25 cellular contexts compared by ENCODE assay signal in genomic region chr13:56515441-56515840, GRCh38.
DNase-seq lines count a peak whose midpoint lies in the region; FAIRE-seq and TF ChIP-seq lines count a peak whose summit lies in the region.
"Had no signal": no experiment of that assay in that cellular context is flagged by ENCODE, and none has a peak within 500 bp of the region (broad histone marks: within the 10 kb centered on the region; RNA-seq: fewer than 3 reads in every experiment).

No MANE protein-coding gene starts in this region.

- intact Hi-C loops in esophagus muscularis mucosa (cut with DNase I) = no loop called here

- no peak overlapping the region for H4K8ac ChIP-seq in mesenchymal stem cell (ENCODE audit: low read length)

- no peak overlapping the region for H2BK120ac ChIP-seq in mesenchymal stem cell (ENCODE audit: low read depth, low read length)

- no peak overlapping the region for H4K91ac ChIP-seq in mesenchymal stem cell (ENCODE audit: low read length)

- H3K4me2 ChIP-seq in mesenchymal stem cell (ENCODE audit: low read length, poor library complexity, severe bottlenecking) = no peak overlapping the region
- H3K4me2 ChIP-seq: BLaER1 treated with 17β-estradiol and CSF1 and Interleukin-3, amounts not matched to agents 10 nM and 100 nM had no signal

- H3K9ac ChIP-seq in mesenchymal stem cell (ENCODE audit: low read length) = no peak overlapping the region
- H3K9ac ChIP-seq: BLaER1 treated with 17β-estradiol and CSF1 and Interleukin-3, amounts not matched to agents 10 nM and 100 nM; GM23248 had no signal

- TF ChIP-seq CTCF in bronchial epithelial cell (IDR thresholded peaks at IDR 0.05; ENCODE audit: insufficient read depth, low read length, severe bottlenecking) (no peak), esophagus muscularis mucosa (IDR thresholded peaks at IDR 0.05) (no peak)

- H3K4me3 ChIP-seq in bronchial epithelial cell (ENCODE audit: low read depth, low read length) (no peak overlapping the region), mesenchymal stem cell (ENCODE audit: insufficient read depth in 1 of 2, low read depth in 1 of 2, low read length in 2 of 2) (no peak overlapping the region), esophagus muscularis mucosa (no peak overlapping the region)
- H3K4me3 ChIP-seq: BLaER1 treated with 17β-estradiol and CSF1 and Interleukin-3, amounts not matched to agents 10 nM and 100 nM; GM23248 had no signal

- no peak overlapping the region for H2BK12ac ChIP-seq in mesenchymal stem cell (ENCODE audit: low read length in 2 of 2)

- WGBS in mesenchymal stem cell = no CpG with 5 or more reads among the region's 1 CpG
- 77% methylated on average over 1 of the region's 1 CpG for WGBS in esophagus muscularis mucosa

- H3K79me1 ChIP-seq in mesenchymal stem cell (replicated peaks; ENCODE audit: low read length, poor library complexity, severe bottlenecking) = no peaks in the 10 kb centered on the region

- no peak for FAIRE-seq in bronchial epithelial cell (lab: Jason Lieb, UNC)
- FAIRE-seq: A204.1, D721Med, G401.6, GM12892, H1 had no signal

- H2BK5ac ChIP-seq in mesenchymal stem cell (ENCODE audit: low read depth, low read length, poor library complexity, severe bottlenecking) = no peak overlapping the region

- H2AK5ac ChIP-seq in mesenchymal stem cell (ENCODE audit: low read length, severe bottlenecking) = no peak overlapping the region

- H2AFZ ChIP-seq in mesenchymal stem cell (ENCODE audit: low read depth, low read length) = no peak overlapping the region
- H2AFZ ChIP-seq: GM23248 had no signal

- H3K4me1 ChIP-seq in mesenchymal stem cell (ENCODE audit: control insufficient read depth, insufficient read depth, low read depth, low read length) (no peaks in the 10 kb centered on the region), esophagus muscularis mucosa (no peaks in the 10 kb centered on the region)
- H3K4me1 ChIP-seq: BE2C; BLaER1 treated with 17β-estradiol and CSF1 and Interleukin-3, amounts not matched to agents 10 nM and 100 nM had no signal

- no peaks in the 10 kb centered on the region for H3K27me3 ChIP-seq in bronchial epithelial cell (ENCODE audit: control insufficient read depth, insufficient read depth, low read length)
- H3K27me3 ChIP-seq in mesenchymal stem cell (ENCODE audit: control insufficient read depth in 1 of 2, insufficient read depth in 1 of 2, low read length in 2 of 2) = no peaks in the 10 kb centered on the region
- H3K27me3 ChIP-seq in esophagus muscularis mucosa = no peaks in the 10 kb centered on the region
- H3K27me3 ChIP-seq: BE2C; BLaER1 treated with 17β-estradiol and CSF1 and Interleukin-3, amounts not matched to agents 10 nM and 100 nM had no signal

- H3K18ac ChIP-seq in mesenchymal stem cell (ENCODE audit: low read depth in 1 of 2, low read length in 2 of 2) = no peak overlapping the region

- no peak for TF ChIP-seq POLR2A in esophagus muscularis mucosa (IDR thresholded peaks at IDR 0.05; ENCODE audit: low read depth)

- DNase-seq in DMS 273 (lab: John Stamatoyannopoulos, UW; ENCODE audit: unreplicated experiment) (peak; percentile 0), DMS 273 treated with DMSO at 0.1 percent for 48 hours (lab: John Stamatoyannopoulos, UW) (no peak), NCI-H748 (lab: John Stamatoyannopoulos, UW; ENCODE audit: unreplicated experiment) (peak; percentile 36), NCI-H748 treated with DMSO at 0.1 percent for 48 hours (lab: John Stamatoyannopoulos, UW) (no peak), bronchial epithelial cell (ENCODE audit: low read depth) (peak; percentile 78), mesenchymal stem cell (peak; percentile 18), esophagus muscularis mucosa (ENCODE audit: extremely low spot score) (no peak)
- DNase-seq in stimulated activated CD4-positive, alpha-beta T cell treated with anti-CD3 and anti-CD28 coated beads, Interleukin-15, amount 100 ng/mL, for 24 hours = no peak
- DNase-seq: ACHN; AML-193; BE2C; CD4-positive, alpha-beta T cell; CD8-positive, alpha-beta memory T cell; DMS153; DND-41; GM23248; H7; HCEC 1CT had no signal

- H3K27ac ChIP-seq in mesenchymal stem cell (ENCODE audit: low read length, poor library complexity, severe bottlenecking) (no peak overlapping the region), esophagus muscularis mucosa (replicated peaks in 1 of 4) (no peak overlapping the region)
- H3K27ac ChIP-seq: 22Rv1; BLaER1 treated with 17β-estradiol and CSF1 and Interleukin-3, amounts not matched to agents 10 nM and 100 nM; GM23248 had no signal

- H3K36me3 ChIP-seq in bronchial epithelial cell (ENCODE audit: control insufficient read depth, insufficient read depth, low read length) (no peaks in the 10 kb centered on the region), mesenchymal stem cell (ENCODE audit: control insufficient read depth in 1 of 2, insufficient read depth in 2 of 2, low read depth in 1 of 2, low read length in 2 of 2) (no peaks in the 10 kb centered on the region), esophagus muscularis mucosa (no peaks in the 10 kb centered on the region)
- H3K36me3 ChIP-seq: BE2C; BLaER1 treated with 17β-estradiol and CSF1 and Interleukin-3, amounts not matched to agents 10 nM and 100 nM had no signal

- no peak overlapping the region for H2BK15ac ChIP-seq in mesenchymal stem cell (ENCODE audit: low read depth, poor library complexity, severe bottlenecking)

- no peak for TF ChIP-seq EP300 in esophagus muscularis mucosa (IDR thresholded peaks at IDR 0.05)

- H3K4ac ChIP-seq in mesenchymal stem cell (ENCODE audit: low read depth in 1 of 2, low read length in 2 of 2) = no peak overlapping the region

- no peak overlapping the region for H3K23ac ChIP-seq in mesenchymal stem cell (ENCODE audit: low read length in 2 of 2)

- no peak overlapping the region for H3K14ac ChIP-seq in mesenchymal stem cell (ENCODE audit: low read length in 2 of 2)

- peaks cover 25% of the 10 kb centered on the region for H3K9me3 ChIP-seq in mesenchymal stem cell (ENCODE audit: control insufficient read depth, low read length)
- H3K9me3 ChIP-seq in esophagus muscularis mucosa = no peaks in the 10 kb centered on the region
- H3K9me3 ChIP-seq: BE2C; BLaER1 treated with 17β-estradiol and CSF1 and Interleukin-3, amounts not matched to agents 10 nM and 100 nM had no signal

Comparison
In these comparisons a context has a peak if more than half of its experiments do, and no peak if none do; other contexts are left out.
1. DNase-seq: peak in DMS 273 (single experiment), NCI-H748 (single experiment), bronchial epithelial cell (single experiment) and mesenchymal stem cell (single experiment); none in DMS 273 treated with DMSO at 0.1 percent for 48 hours (single experiment), NCI-H748 treated with DMSO at 0.1 percent for 48 hours (single experiment), esophagus muscularis mucosa (single experiment) and stimulated activated CD4-positive, alpha-beta T cell treated with anti-CD3 and anti-CD28 coated beads, Interleukin-15, amount 100 ng/mL, for 24 hours (single experiment).